25 cellular contexts compared by ENCODE assay signal in genomic region chr1:99594205-99594604, GRCh38. TPM values are rescaled to one million over a fixed set of nuclear protein-coding genes. Genes with fewer than 3 reads are reported as not detected.
DNase-seq lines count a peak whose midpoint lies in the region; ATAC-seq, FAIRE-seq and TF ChIP-seq lines count a peak whose summit lies in the region.
"Had no signal": no experiment of that assay in that cellular context is flagged by ENCODE, and none has a peak within 500 bp of the region (broad histone marks: within the 10 kb centered on the region; RNA-seq: fewer than 3 reads in every experiment).

No MANE protein-coding gene starts in this region.

- peak in 1 of 4 experiments; percentile 20 for DNase-seq in K562 (ENCODE audit: extremely low read depth in 1 of 4, low spot score in 3 of 4)
- DNase-seq in keratinocyte (ENCODE audit: low read depth, low spot score), result no peak
- DNase-seq in osteoblast (ENCODE audit: insufficient read length, low spot score, missing footprints), result no peak
- no peak for DNase-seq in NCI-H146 (lab: John Stamatoyannopoulos, UW)
- DNase-seq in activated naive CD8-positive, alpha-beta T cell treated with anti-CD3 and anti-CD28 coated beads, Interleukin-2, amount 50 U/mL, for 24 hours, result no peak
- DNase-seq in left ventricle myocardium superior, result no peak
- DNase-seq: C1 segment of cervical spinal cord; CD4-positive, alpha-beta memory T cell; COR-L47; GM23248; H7; KG1; MG63; NCI-H1105 treated with DMSO at 0.1 percent for 48 hours; NCI-H2029; NCI-H446; NCI-H524 treated with DMSO at 0.1 percent for 48 hours; NCI-H82; Right ventricle myocardium superior; RPMI8226 had no signal

- H3K36me3 ChIP-seq in ACC112 (ENCODE audit: insufficient read depth, low read length) (no peaks in the 10 kb centered on the region), K562 (ENCODE audit: control insufficient read depth, insufficient read depth, low read length) (no peaks in the 10 kb centered on the region), keratinocyte (ENCODE audit: control insufficient read depth in 2 of 2, extremely low read depth in 1 of 2, insufficient read depth in 2 of 2, low read length in 2 of 2) (no peaks in the 10 kb centered on the region), osteoblast (ENCODE audit: insufficient read depth, low read length) (no peaks in the 10 kb centered on the region)
- H3K36me3 ChIP-seq: MG63, SJSA1 had no signal

- H3K9me1 ChIP-seq in K562 (ENCODE audit: control insufficient read depth, insufficient read depth, low read length) (no peaks in the 10 kb centered on the region), keratinocyte (ENCODE audit: control insufficient read depth, extremely low read depth, insufficient read depth, low read length) (no peaks in the 10 kb centered on the region)

- H3K4me3 Mint-ChIP-seq in activated naive CD8-positive, alpha-beta T cell treated with anti-CD3 and anti-CD28 coated beads, Interleukin-2, amount 50 U/mL, for 24 hours, result no peak overlapping the region
- H3K4me3 Mint-ChIP-seq: CD4-positive, alpha-beta memory T cell had no signal

- POLR2A ChIA-PET in K562 (lab: Yijun Ruan, JAX), result no interaction called here

- peaks cover 4% of the 10 kb centered on the region for H3K27me3 Mint-ChIP-seq in activated naive CD8-positive, alpha-beta T cell treated with anti-CD3 and anti-CD28 coated beads, Interleukin-2, amount 50 U/mL, for 24 hours

- H3K4me1 ChIP-seq in ACC112 (ENCODE audit: control insufficient read depth, insufficient read depth, low read length, unreplicated experiment) (peaks cover 39% of the 10 kb centered on the region), K562 (replicated peaks in 1 of 2; ENCODE audit: control insufficient read depth in 2 of 2, insufficient read depth in 2 of 2, low read length in 2 of 2) (peaks cover 5 to 10% of the 10 kb centered on the region in 2 experiments; a peak in 4 of 5 replicates), keratinocyte (ENCODE audit: control insufficient read depth, extremely low read depth, insufficient read depth, low read length) (peaks cover 12% of the 10 kb centered on the region), osteoblast (ENCODE audit: insufficient read depth, low read length) (peaks cover 26% of the 10 kb centered on the region)

- no peak for FAIRE-seq in K562 (lab: Jason Lieb, UNC)
- FAIRE-seq in keratinocyte (lab: Jason Lieb, UNC), result no peak
- FAIRE-seq: G401.6, HTR-8/SVneo had no signal

- no peak for TF ChIP-seq POLR2A in K562 (conservative IDR thresholded peaks at IDR 0.05)

- no TSS peak for BruUV-seq in K562 (replicated peaks; lab: Mats Ljungman, UMichigan)

- H3K79me2 ChIP-seq in ACC112 (ENCODE audit: control insufficient read depth, insufficient read depth, low read length, unreplicated experiment) (no peaks in the 10 kb centered on the region), K562 (ENCODE audit: control insufficient read depth, insufficient read depth, low read length) (no peaks in the 10 kb centered on the region), keratinocyte (ENCODE audit: control insufficient read depth, insufficient read depth, low read length) (no peaks in the 10 kb centered on the region), osteoblast (ENCODE audit: insufficient read depth, low read length) (no peaks in the 10 kb centered on the region)

- 0 out of 2 replicates have a peak, but pooled peaks cover 4% of the 10 kb centered on the region for H3K9me3 ChIP-seq in K562 (replicated peaks; ENCODE audit: control insufficient read depth, insufficient read depth, low read depth, low read length)
- no peaks in the 10 kb centered on the region for H3K9me3 ChIP-seq in keratinocyte (ENCODE audit: control insufficient read depth, low read depth, low read length)
- H3K9me3 ChIP-seq in osteoblast (ENCODE audit: low read depth, low read length), result no peaks in the 10 kb centered on the region
- H3K9me3 ChIP-seq: MG63, SJSA1 had no signal

- ATAC-seq in K562, result peak; percentile 28; the same call in 2 of the 3 replicates
- no peak for ATAC-seq in HG03378 (IDR thresholded peaks at IDR 0.05; ENCODE audit: unreplicated experiment)
- ATAC-seq in activated naive CD8-positive, alpha-beta T cell treated with anti-CD3 and anti-CD28 coated beads, Interleukin-2, amount 50 U/mL, for 24 hours, result no peak
- no peak for ATAC-seq in left ventricle myocardium superior

- CTCF ChIA-PET in K562 (lab: Yijun Ruan, JAX; ENCODE audit: low intra/inter-chr PET ratio), result no interaction called here

- peak; percentile 29; the same call in 1 of the 2 replicates for TF ChIP-seq EP300 in K562 (IDR thresholded peaks at IDR 0.05; ENCODE audit: low read length)

- no peak for TF ChIP-seq RAD21 in K562 (CRISPR knock-in tag; conservative IDR thresholded peaks at IDR 0.05 in 1 of 2, IDR thresholded peaks at IDR 0.05 in 1 of 2)

- H3K27ac ChIP-seq in ACC112 (ENCODE audit: low read depth, low read length), result no peak overlapping the region
- no peak overlapping the region for H3K27ac ChIP-seq in K562 (ENCODE audit: extremely low read depth, low read depth, low read length)
- H3K27ac ChIP-seq in keratinocyte (ENCODE audit: control insufficient read depth, insufficient read depth, low read length), result no peak overlapping the region
- H3K27ac ChIP-seq in osteoblast (ENCODE audit: low read depth, low read length), result no peak overlapping the region
- H3K27ac ChIP-seq: GM23248, SJSA1 had no signal

- H3K36me3 Mint-ChIP-seq in activated naive CD8-positive, alpha-beta T cell treated with anti-CD3 and anti-CD28 coated beads, Interleukin-2, amount 50 U/mL, for 24 hours (ENCODE audit: low read depth), result no peaks in the 10 kb centered on the region
- H3K36me3 Mint-ChIP-seq: CD4-positive, alpha-beta memory T cell had no signal

- H3K9me3 Mint-ChIP-seq in activated naive CD8-positive, alpha-beta T cell treated with anti-CD3 and anti-CD28 coated beads, Interleukin-2, amount 50 U/mL, for 24 hours, result no peaks in the 10 kb centered on the region

- dilution Hi-C loops in keratinocyte (cut with MboI; ENCODE audit: extremely low pct_ligation_motif_present, low sequenced_read_pairs), result no loop called here

- H4K20me1 ChIP-seq in K562 (replicated peaks; ENCODE audit: control insufficient read depth, insufficient read depth, low read length) (no peaks in the 10 kb centered on the region), keratinocyte (ENCODE audit: control insufficient read depth, extremely low read depth, insufficient read depth, low read length) (no peaks in the 10 kb centered on the region), osteoblast (ENCODE audit: insufficient read depth, low read length) (no peaks in the 10 kb centered on the region)

- intact Hi-C loops in K562 (cut with micrococcal nuclease) (no loop called here), left ventricle myocardium superior (cut with micrococcal nuclease) (no loop called here)

- no peak overlapping the region for H3K9ac ChIP-seq in K562 (ENCODE audit: insufficient read depth in 1 of 2, low read depth in 2 of 2, low read length in 2 of 2)
- H3K9ac ChIP-seq in keratinocyte (ENCODE audit: control insufficient read depth, extremely low read depth, insufficient read depth, low read length), result no peak overlapping the region
- H3K9ac ChIP-seq: GM23248 had no signal

- no peak overlapping the region for H3K4me2 ChIP-seq in K562 (ENCODE audit: insufficient read depth, low read length)
- no peak overlapping the region for H3K4me2 ChIP-seq in keratinocyte (ENCODE audit: control insufficient read depth, extremely low read depth, insufficient read depth, low read depth, low read length)
- no peak overlapping the region for H3K4me2 ChIP-seq in osteoblast (ENCODE audit: insufficient read depth, low read length)

- H2AFZ ChIP-seq in ACC112 (ENCODE audit: low read length, unreplicated experiment) (peak overlapping the region; percentile 79), K562 (ENCODE audit: low read depth, low read length) (peak overlapping the region; percentile 74), keratinocyte (ENCODE audit: control insufficient read depth, low read length) (peak overlapping the region; percentile 27), osteoblast (ENCODE audit: low read length) (peak overlapping the region; percentile 52)
- H2AFZ ChIP-seq: GM23248 had no signal

- H3K27me3 ChIP-seq in ACC112 (ENCODE audit: insufficient read depth, low read length) (no peaks in the 10 kb centered on the region), K562 (ENCODE audit: control insufficient read depth in 2 of 2, insufficient read depth in 2 of 2, low read length in 2 of 2) (no peaks in the 10 kb centered on the region), keratinocyte (ENCODE audit: control insufficient read depth, extremely low read depth, insufficient read depth, low read length) (no peaks in the 10 kb centered on the region), osteoblast (ENCODE audit: insufficient read depth, low read length) (no peaks in the 10 kb centered on the region)
- H3K27me3 ChIP-seq: MG63, SJSA1 had no signal

- 22% methylated on average over 2 of the region's 2 CpGs for WGBS in K562 (ENCODE audit: insufficient coverage, low coverage, missing lambda C conversion rate)

- H3K4me3 ChIP-seq in ACC112 (ENCODE audit: low read depth, low read length) (no peak overlapping the region), K562 (no peak overlapping the region), keratinocyte (ENCODE audit: control insufficient read depth in 2 of 3, extremely low read depth in 1 of 3, insufficient read depth in 2 of 3, low read depth in 1 of 3, low read length in 3 of 3) (no peak overlapping the region), osteoblast (ENCODE audit: insufficient read depth, low read length) (no peak overlapping the region)
- H3K4me3 ChIP-seq: GM23248, MG63, SJSA1 had no signal

- TF ChIP-seq CTCF in K562 (IDR thresholded peaks at IDR 0.05 in 2 of 3, conservative IDR thresholded peaks at IDR 0.05 in 1 of 3; ENCODE audit: insufficient read depth in 2 of 3, low read depth in 1 of 3, low read length in 3 of 3) (no peak), keratinocyte (optimal IDR thresholded peaks at IDR 0.05 in 1 of 3, IDR thresholded peaks at IDR 0.05 in 1 of 3, conservative IDR thresholded peaks at IDR 0.05 in 1 of 3; ENCODE audit: extremely low read depth in 1 of 3, insufficient read depth in 2 of 3, low read length in 3 of 3) (no peak), osteoblast (IDR thresholded peaks at IDR 0.05; ENCODE audit: extremely low read depth, low read depth, low read length) (no peak)

- no peak overlapping the region for H3K27ac Mint-ChIP-seq in activated naive CD8-positive, alpha-beta T cell treated with anti-CD3 and anti-CD28 coated beads, Interleukin-2, amount 50 U/mL, for 24 hours
- H3K27ac Mint-ChIP-seq: CD4-positive, alpha-beta memory T cell had no signal

- no peaks in the 10 kb centered on the region for H3K4me1 Mint-ChIP-seq in activated naive CD8-positive, alpha-beta T cell treated with anti-CD3 and anti-CD28 coated beads, Interleukin-2, amount 50 U/mL, for 24 hours
- H3K4me1 Mint-ChIP-seq: CD4-positive, alpha-beta memory T cell had no signal

- in situ Hi-C loops in K562 (cut with MboI), result no loop called here

RNA-seq across cellular contexts. Expression of gene PALMD, which starts 51.7 kb away (rescaled TPM):
- total RNA-seq in K562 (2011; cell fraction: chromatin; rRNA removed; ENCODE audit: low replicate concordance), result 1.6 and 2.4 TPM in 2 replicates
- total RNA-seq in K562 (2011; cell fraction: nucleolus; rRNA removed), result 0.67 and 1.2 TPM in 2 replicates
- total RNA-seq in K562 (2011; cell fraction: nucleoplasm; rRNA removed), result 1.6 and 4.3 TPM in 2 replicates
- 5.4 and 5.7 TPM in 2 replicates for total RNA-seq in K562 (2014; rRNA removed)
- total RNA-seq in K562 (2014; rRNA removed; fragmentation: Illumina TruSeq; extraction: Trizol), result 8.4 and 8.6 TPM in 2 replicates
- total RNA-seq in K562 (2015; rRNA removed; fragmentation: Illumina TruSeq; extraction: Trizol), result 12.1 and 13.5 TPM in 2 replicates
- total RNA-seq in K562 (2021), result 3.5 and 4.0 TPM in 2 replicates
- 0.19 and 3.3 TPM in 2 replicates for polyA plus RNA-seq in K562 (2011; rRNA removed)
- polyA plus RNA-seq in K562 (2011; cell fraction: cytosol; rRNA removed), result 0.06 and 0.76 TPM in 2 replicates
- polyA plus RNA-seq in K562 (2011; cell fraction: nucleus; rRNA removed), result 0.20 and 2.5 TPM in 2 replicates
- polyA plus RNA-seq in K562 (2012), result 3.8 and 4.5 TPM in 2 replicates
- 7.9 and 12.2 TPM in 2 replicates for polyA plus RNA-seq in K562 (2014; fragmentation: Illumina TruSeq; extraction: Trizol)
- 1 to 10 TPM; 2.7 to 6.5 TPM for polyA plus RNA-seq in K562 (2014; fragmentation: Nextera tagmentation; extraction: Ambion mirVana)
- 4.5 and 4.9 TPM in 2 replicates for polyA plus RNA-seq in K562 (2014; rRNA removed)
- polyA minus RNA-seq in K562 (2011; rRNA and poly(A)+ RNA removed), result 0.24 and 3.3 TPM in 2 replicates
- polyA minus RNA-seq in K562 (2011; cell fraction: cytosol; rRNA and poly(A)+ RNA removed), result 2.2 TPM in 1 of 2 replicates, not detected in the other
- 0.56 and 1.8 TPM in 2 replicates for polyA minus RNA-seq in K562 (2011; cell fraction: nucleus; rRNA and poly(A)+ RNA removed)
- 3.5 to 6.8 TPM (median 5.8 TPM) in 3 replicates for polyA plus RNA-seq in keratinocyte
- 26.0 TPM for polyA plus RNA-seq in keratinocyte (2011; ENCODE audit: low read depth)
- polyA plus RNA-seq in keratinocyte (2011; cell fraction: cytosol; rRNA removed), result 5.0 and 6.8 TPM in 2 replicates
- polyA plus RNA-seq in keratinocyte (2011; cell fraction: nucleus; rRNA removed), result 11.8 and 13.4 TPM in 2 replicates
- polyA plus RNA-seq in keratinocyte (2012; ENCODE audit: low replicate concordance), result 4.9 and 9.7 TPM in 2 replicates
- polyA minus RNA-seq in keratinocyte, result 0.79 to 5.3 TPM (median 3.1 TPM) in 3 replicates
- 1.9 TPM for polyA minus RNA-seq in keratinocyte (2011; cell fraction: cytosol; rRNA and poly(A)+ RNA removed)
- polyA minus RNA-seq in keratinocyte (2011; cell fraction: nucleus; rRNA and poly(A)+ RNA removed), result 3.7 and 10.2 TPM in 2 replicates
- 2.5 and 5.6 TPM in 2 replicates for total RNA-seq in osteoblast
- 115 TPM for total RNA-seq in left ventricle myocardium superior
- total RNA-seq: CD4-positive, alpha-beta memory T cell; H7 had no signal
- polyA plus RNA-seq: CD4-positive, alpha-beta memory T cell had no signal

Comparison
In these comparisons a context has a peak if more than half of its experiments do, and no peak if none do; other contexts are left out.
1. H2AFZ ChIP-seq: peak in every context shown above with its lines; median percentile 79 in ACC112; 74 in K562; 52 in osteoblast; 27 in keratinocyte.